In the genomic region with DNA sequence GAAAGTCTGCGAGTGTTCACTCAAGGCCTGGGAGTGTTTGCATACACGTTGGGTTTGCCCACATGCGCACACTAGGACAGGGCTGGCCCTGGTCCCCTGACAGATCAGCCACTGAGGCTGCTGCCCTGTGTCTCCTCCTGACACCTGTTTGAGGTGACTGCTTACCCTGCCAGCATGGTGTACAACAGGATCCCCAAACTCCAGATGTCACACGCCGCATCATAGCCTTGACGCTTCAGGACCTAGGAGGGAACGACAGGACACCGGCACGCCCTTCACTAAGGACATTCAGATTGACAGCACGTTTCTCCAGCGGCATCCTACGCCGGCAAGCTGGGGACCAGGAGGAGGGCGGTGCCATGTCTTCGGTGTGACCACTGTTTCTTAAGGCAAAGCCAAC, we compare ENCODE assay signal across 12 cellular contexts. TPM values are rescaled to one million over a fixed set of nuclear protein-coding genes. Genes with fewer than 3 reads are reported as not detected.
DNase-seq lines count a peak whose midpoint lies in the region; ATAC-seq and TF ChIP-seq lines count a peak whose summit lies in the region.
"Had no signal": no experiment of that assay in that cellular context is flagged by ENCODE, and none has a peak within 500 bp of the region (broad histone marks: within the 10 kb centered on the region; RNA-seq: fewer than 3 reads in every experiment).

No MANE protein-coding gene starts in this region.

- peaks cover 60 to 67% of the 10 kb centered on the region in 2 donors for H3K4me1 Mint-ChIP-seq in effector memory CD8-positive, alpha-beta T cell (ENCODE audit: low read depth in 2 of 2)
- peaks cover 28% of the 10 kb centered on the region for H3K4me1 Mint-ChIP-seq in glutamatergic neuron (ENCODE audit: low read depth, unreplicated experiment)

- peaks cover 12 to 18% of the 10 kb centered on the region in 2 donors for H3K9me3 Mint-ChIP-seq in effector memory CD8-positive, alpha-beta T cell
- H3K9me3 Mint-ChIP-seq in glutamatergic neuron (ENCODE audit: unreplicated experiment): peaks cover 14% of the 10 kb centered on the region

- H3K27me3 Mint-ChIP-seq in effector memory CD8-positive, alpha-beta T cell: no peaks in the 10 kb centered on the region
- H3K27me3 Mint-ChIP-seq in glutamatergic neuron (ENCODE audit: unreplicated experiment): peaks cover 9% of the 10 kb centered on the region
- H3K27me3 Mint-ChIP-seq: activated CD4-positive, alpha-beta T cell treated with anti-CD3 and anti-CD28 coated beads, Interleukin-2, amount 10 ng/mL, durations not matched to agents 24 days and 14 days; type B pancreatic cell had no signal

- TF ChIP-seq CTCF in glutamatergic neuron (IDR thresholded peaks at IDR 0.05; ENCODE audit: partially characterized antibody, unreplicated experiment): no peak

- ATAC-seq in GM18873 (IDR thresholded peaks at IDR 0.05; ENCODE audit: low FRiP score, unreplicated experiment) (peak; percentile 16), GM21367 (IDR thresholded peaks at IDR 0.05; ENCODE audit: unreplicated experiment) (peak; percentile 2), HG03175 (IDR thresholded peaks at IDR 0.05; ENCODE audit: unreplicated experiment) (peak; percentile 7), HG02973 (IDR thresholded peaks at IDR 0.05; ENCODE audit: unreplicated experiment) (no peak)
- ATAC-seq in effector memory CD8-positive, alpha-beta T cell (replicated peaks): no peak

- peaks cover 46% of the 10 kb centered on the region for H3K36me3 Mint-ChIP-seq in effector memory CD8-positive, alpha-beta T cell (ENCODE audit: insufficient read depth)
- peaks cover 20% of the 10 kb centered on the region for H3K36me3 Mint-ChIP-seq in glutamatergic neuron (ENCODE audit: unreplicated experiment)

- DNase-seq in effector memory CD8-positive, alpha-beta T cell: no peak
- no peak for DNase-seq in glutamatergic neuron
- DNase-seq in stimulated activated naive CD4-positive, alpha-beta T cell (lab: John Stamatoyannopoulos, UW): no peak
- DNase-seq: aorta; effector CD8-positive, alpha-beta T cell; GOT3 had no signal

- peak overlapping the region; percentile 63 to 73 for H3K4me3 Mint-ChIP-seq in effector memory CD8-positive, alpha-beta T cell
- H3K4me3 Mint-ChIP-seq in glutamatergic neuron (ENCODE audit: unreplicated experiment): no peak overlapping the region
- H3K4me3 Mint-ChIP-seq: type B pancreatic cell had no signal

- peak overlapping the region; percentile 93 to 96 for H3K27ac Mint-ChIP-seq in effector memory CD8-positive, alpha-beta T cell
- no peak overlapping the region for H3K27ac Mint-ChIP-seq in glutamatergic neuron (ENCODE audit: unreplicated experiment)
- H3K27ac Mint-ChIP-seq: type B pancreatic cell had no signal

RNA-seq across cellular contexts. Expression of gene MPC1, which starts 37.0 kb away (rescaled TPM):
- total RNA-seq in glutamatergic neuron (ENCODE audit: unreplicated experiment): 17.0 TPM

Comparison
In these comparisons a context has a peak if more than half of its experiments do, and no peak if none do; other contexts are left out.
1. ATAC-seq: peak in GM18873 (single experiment), GM21367 (single experiment) and HG03175 (single experiment); none in effector memory CD8-positive, alpha-beta T cell (single experiment) and HG02973 (single experiment).